Comparison of ENCODE assay signal across 2 cellular contexts in the genomic region with DNA sequence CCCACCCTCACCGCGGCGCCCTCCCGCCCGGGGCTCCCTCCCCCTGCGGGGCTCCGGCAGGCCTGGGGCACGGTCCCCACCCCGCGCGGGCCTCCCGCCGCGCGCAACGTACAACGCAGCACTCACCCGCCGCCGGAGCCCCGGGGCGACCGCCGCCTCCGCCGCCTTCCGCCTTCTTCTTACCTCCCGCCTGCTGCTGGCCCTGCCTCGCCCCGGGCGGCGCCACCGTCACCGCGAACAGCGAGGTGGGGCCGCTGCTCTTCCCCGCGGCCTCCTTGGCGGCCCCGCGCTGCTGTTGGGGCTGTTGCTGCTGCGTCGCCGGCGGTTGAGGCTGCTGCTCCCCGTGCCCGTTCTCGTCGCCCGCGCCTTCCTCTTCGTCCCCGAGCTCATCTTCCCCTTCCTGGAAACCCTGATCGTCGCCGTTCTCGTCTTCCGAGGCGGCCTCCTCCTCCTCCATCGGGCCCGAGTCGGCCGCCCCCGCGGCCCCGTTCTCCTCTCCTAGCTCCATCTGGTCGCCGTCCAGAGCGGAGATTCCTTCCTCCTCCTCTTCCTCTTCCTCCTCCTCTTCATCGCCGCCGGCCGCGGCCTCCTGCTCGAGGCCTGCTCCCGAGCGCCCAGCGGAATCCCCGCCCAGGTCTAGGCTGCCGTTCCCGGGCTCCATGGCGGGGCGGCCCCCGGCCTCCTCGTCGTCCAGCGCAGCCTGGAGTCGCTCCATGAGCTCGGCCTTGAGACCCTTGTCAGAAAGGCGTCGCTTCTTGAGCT.
TF ChIP-seq lines count a peak whose summit lies in the region.

No MANE protein-coding gene starts in this region.

TF ChIP-seq in GM12878, 131 proteins besides CTCF, POLR2A, EP300 and RAD21 (continued from another document and continues in another):
- TF ChIP-seq, protein P1, sequence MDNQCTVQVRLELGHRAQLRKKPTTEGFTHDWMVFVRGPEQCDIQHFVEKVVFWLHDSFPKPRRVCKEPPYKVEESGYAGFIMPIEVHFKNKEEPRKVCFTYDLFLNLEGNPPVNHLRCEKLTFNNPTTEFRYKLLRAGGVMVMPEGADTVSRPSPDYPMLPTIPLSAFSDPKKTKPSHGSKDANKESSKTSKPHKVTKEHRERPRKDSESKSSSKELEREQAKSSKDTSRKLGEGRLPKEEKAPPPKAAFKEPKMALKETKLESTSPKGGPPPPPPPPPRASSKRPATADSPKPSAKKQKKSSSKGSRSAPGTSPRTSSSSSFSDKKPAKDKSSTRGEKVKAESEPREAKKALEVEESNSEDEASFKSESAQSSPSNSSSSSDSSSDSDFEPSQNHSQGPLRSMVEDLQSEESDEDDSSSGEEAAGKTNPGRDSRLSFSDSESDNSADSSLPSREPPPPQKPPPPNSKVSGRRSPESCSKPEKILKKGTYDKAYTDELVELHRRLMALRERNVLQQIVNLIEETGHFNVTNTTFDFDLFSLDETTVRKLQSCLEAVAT (IDR thresholded peaks at IDR 0.05), result peak; percentile 65
- no peak for TF ChIP-seq RAD51 (IDR thresholded peaks at IDR 0.05)
- TF ChIP-seq POLR2AphosphoS5 (IDR thresholded peaks at IDR 0.05; ENCODE audit: low read length), result peak; percentile 50
- no peak for TF ChIP-seq NR2F1 (conservative IDR thresholded peaks at IDR 0.05)
- TF ChIP-seq, protein P2, sequence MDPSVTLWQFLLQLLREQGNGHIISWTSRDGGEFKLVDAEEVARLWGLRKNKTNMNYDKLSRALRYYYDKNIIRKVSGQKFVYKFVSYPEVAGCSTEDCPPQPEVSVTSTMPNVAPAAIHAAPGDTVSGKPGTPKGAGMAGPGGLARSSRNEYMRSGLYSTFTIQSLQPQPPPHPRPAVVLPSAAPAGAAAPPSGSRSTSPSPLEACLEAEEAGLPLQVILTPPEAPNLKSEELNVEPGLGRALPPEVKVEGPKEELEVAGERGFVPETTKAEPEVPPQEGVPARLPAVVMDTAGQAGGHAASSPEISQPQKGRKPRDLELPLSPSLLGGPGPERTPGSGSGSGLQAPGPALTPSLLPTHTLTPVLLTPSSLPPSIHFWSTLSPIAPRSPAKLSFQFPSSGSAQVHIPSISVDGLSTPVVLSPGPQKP (IDR thresholded peaks at IDR 0.05; ENCODE audit: low read depth, low read length), result no peak
- TF ChIP-seq, protein P3, sequence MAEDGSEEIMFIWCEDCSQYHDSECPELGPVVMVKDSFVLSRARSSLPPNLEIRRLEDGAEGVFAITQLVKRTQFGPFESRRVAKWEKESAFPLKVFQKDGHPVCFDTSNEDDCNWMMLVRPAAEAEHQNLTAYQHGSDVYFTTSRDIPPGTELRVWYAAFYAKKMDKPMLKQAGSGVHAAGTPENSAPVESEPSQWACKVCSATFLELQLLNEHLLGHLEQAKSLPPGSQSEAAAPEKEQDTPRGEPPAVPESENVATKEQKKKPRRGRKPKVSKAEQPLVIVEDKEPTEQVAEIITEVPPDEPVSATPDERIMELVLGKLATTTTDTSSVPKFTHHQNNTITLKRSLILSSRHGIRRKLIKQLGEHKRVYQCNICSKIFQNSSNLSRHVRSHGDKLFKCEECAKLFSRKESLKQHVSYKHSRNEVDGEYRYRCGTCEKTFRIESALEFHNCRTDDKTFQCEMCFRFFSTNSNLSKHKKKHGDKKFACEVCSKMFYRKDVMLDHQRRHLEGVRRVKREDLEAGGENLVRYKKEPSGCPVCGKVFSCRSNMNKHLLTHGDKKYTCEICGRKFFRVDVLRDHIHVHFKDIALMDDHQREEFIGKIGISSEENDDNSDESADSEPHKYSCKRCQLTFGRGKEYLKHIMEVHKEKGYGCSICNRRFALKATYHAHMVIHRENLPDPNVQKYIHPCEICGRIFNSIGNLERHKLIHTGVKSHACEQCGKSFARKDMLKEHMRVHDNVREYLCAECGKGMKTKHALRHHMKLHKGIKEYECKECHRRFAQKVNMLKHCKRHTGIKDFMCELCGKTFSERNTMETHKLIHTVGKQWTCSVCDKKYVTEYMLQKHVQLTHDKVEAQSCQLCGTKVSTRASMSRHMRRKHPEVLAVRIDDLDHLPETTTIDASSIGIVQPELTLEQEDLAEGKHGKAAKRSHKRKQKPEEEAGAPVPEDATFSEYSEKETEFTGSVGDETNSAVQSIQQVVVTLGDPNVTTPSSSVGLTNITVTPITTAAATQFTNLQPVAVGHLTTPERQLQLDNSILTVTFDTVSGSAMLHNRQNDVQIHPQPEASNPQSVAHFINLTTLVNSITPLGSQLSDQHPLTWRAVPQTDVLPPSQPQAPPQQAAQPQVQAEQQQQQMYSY (CRISPR knock-in tag; IDR thresholded peaks at IDR 0.05), result no peak
- no peak for TF ChIP-seq SMC3 (IDR thresholded peaks at IDR 0.05; ENCODE audit: borderline replicate concordance, low read length)
- TF ChIP-seq ATF7 (IDR thresholded peaks at IDR 0.05; ENCODE audit: low read depth), result no peak
- TF ChIP-seq LARP7 (IDR thresholded peaks at IDR 0.05), result peak; percentile 25; the same call in 1 of the 2 replicates
- TF ChIP-seq, protein P4, sequence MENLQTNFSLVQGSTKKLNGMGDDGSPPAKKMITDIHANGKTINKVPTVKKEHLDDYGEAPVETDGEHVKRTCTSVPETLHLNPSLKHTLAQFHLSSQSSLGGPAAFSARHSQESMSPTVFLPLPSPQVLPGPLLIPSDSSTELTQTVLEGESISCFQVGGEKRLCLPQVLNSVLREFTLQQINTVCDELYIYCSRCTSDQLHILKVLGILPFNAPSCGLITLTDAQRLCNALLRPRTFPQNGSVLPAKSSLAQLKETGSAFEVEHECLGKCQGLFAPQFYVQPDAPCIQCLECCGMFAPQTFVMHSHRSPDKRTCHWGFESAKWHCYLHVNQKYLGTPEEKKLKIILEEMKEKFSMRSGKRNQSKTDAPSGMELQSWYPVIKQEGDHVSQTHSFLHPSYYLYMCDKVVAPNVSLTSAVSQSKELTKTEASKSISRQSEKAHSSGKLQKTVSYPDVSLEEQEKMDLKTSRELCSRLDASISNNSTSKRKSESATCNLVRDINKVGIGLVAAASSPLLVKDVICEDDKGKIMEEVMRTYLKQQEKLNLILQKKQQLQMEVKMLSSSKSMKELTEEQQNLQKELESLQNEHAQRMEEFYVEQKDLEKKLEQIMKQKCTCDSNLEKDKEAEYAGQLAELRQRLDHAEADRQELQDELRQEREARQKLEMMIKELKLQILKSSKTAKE (IDR thresholded peaks at IDR 0.05; ENCODE audit: low read depth, poor library complexity, severe bottlenecking), result no peak

TF ChIP-seq in HepG2, 621 proteins besides CTCF, POLR2A, EP300 and RAD21 (continued from another document and continues in another):
- TF ChIP-seq, protein P5, sequence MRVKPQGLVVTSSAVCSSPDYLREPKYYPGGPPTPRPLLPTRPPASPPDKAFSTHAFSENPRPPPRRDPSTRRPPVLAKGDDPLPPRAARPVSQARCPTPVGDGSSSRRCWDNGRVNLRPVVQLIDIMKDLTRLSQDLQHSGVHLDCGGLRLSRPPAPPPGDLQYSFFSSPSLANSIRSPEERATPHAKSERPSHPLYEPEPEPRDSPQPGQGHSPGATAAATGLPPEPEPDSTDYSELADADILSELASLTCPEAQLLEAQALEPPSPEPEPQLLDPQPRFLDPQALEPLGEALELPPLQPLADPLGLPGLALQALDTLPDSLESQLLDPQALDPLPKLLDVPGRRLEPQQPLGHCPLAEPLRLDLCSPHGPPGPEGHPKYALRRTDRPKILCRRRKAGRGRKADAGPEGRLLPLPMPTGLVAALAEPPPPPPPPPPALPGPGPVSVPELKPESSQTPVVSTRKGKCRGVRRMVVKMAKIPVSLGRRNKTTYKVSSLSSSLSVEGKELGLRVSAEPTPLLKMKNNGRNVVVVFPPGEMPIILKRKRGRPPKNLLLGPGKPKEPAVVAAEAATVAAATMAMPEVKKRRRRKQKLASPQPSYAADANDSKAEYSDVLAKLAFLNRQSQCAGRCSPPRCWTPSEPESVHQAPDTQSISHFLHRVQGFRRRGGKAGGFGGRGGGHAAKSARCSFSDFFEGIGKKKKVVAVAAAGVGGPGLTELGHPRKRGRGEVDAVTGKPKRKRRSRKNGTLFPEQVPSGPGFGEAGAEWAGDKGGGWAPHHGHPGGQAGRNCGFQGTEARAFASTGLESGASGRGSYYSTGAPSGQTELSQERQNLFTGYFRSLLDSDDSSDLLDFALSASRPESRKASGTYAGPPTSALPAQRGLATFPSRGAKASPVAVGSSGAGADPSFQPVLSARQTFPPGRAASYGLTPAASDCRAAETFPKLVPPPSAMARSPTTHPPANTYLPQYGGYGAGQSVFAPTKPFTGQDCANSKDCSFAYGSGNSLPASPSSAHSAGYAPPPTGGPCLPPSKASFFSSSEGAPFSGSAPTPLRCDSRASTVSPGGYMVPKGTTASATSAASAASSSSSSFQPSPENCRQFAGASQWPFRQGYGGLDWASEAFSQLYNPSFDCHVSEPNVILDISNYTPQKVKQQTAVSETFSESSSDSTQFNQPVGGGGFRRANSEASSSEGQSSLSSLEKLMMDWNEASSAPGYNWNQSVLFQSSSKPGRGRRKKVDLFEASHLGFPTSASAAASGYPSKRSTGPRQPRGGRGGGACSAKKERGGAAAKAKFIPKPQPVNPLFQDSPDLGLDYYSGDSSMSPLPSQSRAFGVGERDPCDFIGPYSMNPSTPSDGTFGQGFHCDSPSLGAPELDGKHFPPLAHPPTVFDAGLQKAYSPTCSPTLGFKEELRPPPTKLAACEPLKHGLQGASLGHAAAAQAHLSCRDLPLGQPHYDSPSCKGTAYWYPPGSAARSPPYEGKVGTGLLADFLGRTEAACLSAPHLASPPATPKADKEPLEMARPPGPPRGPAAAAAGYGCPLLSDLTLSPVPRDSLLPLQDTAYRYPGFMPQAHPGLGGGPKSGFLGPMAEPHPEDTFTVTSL (CRISPR knock-in tag; IDR thresholded peaks at IDR 0.05; ENCODE audit: borderline replicate concordance), result 0 out of 2 replicates have a peak, but pooled peaks have one; percentile 34
- no peak for TF ChIP-seq ZNF224 (CRISPR knock-in tag; IDR thresholded peaks at IDR 0.05)
- TF ChIP-seq, protein P6, sequence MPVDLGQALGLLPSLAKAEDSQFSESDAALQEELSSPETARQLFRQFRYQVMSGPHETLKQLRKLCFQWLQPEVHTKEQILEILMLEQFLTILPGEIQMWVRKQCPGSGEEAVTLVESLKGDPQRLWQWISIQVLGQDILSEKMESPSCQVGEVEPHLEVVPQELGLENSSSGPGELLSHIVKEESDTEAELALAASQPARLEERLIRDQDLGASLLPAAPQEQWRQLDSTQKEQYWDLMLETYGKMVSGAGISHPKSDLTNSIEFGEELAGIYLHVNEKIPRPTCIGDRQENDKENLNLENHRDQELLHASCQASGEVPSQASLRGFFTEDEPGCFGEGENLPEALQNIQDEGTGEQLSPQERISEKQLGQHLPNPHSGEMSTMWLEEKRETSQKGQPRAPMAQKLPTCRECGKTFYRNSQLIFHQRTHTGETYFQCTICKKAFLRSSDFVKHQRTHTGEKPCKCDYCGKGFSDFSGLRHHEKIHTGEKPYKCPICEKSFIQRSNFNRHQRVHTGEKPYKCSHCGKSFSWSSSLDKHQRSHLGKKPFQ (CRISPR knock-in tag; IDR thresholded peaks at IDR 0.05; ENCODE audit: insufficient replicate concordance), result peak; percentile 58
- TF ChIP-seq, protein P7, sequence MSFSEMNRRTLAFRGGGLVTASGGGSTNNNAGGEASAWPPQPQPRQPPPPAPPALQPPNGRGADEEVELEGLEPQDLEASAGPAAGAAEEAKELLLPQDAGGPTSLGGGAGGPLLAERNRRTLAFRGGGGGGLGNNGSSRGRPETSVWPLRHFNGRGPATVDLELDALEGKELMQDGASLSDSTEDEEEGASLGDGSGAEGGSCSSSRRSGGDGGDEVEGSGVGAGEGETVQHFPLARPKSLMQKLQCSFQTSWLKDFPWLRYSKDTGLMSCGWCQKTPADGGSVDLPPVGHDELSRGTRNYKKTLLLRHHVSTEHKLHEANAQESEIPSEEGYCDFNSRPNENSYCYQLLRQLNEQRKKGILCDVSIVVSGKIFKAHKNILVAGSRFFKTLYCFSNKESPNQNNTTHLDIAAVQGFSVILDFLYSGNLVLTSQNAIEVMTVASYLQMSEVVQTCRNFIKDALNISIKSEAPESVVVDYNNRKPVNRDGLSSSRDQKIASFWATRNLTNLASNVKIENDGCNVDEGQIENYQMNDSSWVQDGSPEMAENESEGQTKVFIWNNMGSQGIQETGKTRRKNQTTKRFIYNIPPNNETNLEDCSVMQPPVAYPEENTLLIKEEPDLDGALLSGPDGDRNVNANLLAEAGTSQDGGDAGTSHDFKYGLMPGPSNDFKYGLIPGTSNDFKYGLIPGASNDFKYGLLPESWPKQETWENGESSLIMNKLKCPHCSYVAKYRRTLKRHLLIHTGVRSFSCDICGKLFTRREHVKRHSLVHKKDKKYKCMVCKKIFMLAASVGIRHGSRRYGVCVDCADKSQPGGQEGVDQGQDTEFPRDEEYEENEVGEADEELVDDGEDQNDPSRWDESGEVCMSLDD (CRISPR knock-in tag; IDR thresholded peaks at IDR 0.05; ENCODE audit: borderline replicate concordance), result peak; percentile 39; the same call in 1 of the 2 replicates
- TF ChIP-seq KLF13 (CRISPR knock-in tag; IDR thresholded peaks at IDR 0.05), result no peak
- TF ChIP-seq ZNF768 (CRISPR knock-in tag; IDR thresholded peaks at IDR 0.05), result 0 out of 2 replicates have a peak, but pooled peaks have one; percentile 10
- 0 out of 2 replicates have a peak, but pooled peaks have one; percentile 43 for TF ChIP-seq SMAD9 (CRISPR knock-in tag; IDR thresholded peaks at IDR 0.05)
- TF ChIP-seq ELF4 (CRISPR knock-in tag; IDR thresholded peaks at IDR 0.05; ENCODE audit: borderline replicate concordance), result 0 out of 2 replicates have a peak, but pooled peaks have one; percentile 37
- TF ChIP-seq GLI4 (CRISPR knock-in tag; IDR thresholded peaks at IDR 0.05; ENCODE audit: borderline replicate concordance), result peak; percentile 92; the same call in 1 of the 2 replicates
- TF ChIP-seq, protein P4 (CRISPR knock-in tag; IDR thresholded peaks at IDR 0.05; ENCODE audit: borderline replicate concordance), result 0 out of 2 replicates have a peak, but pooled peaks have one; percentile 32
- TF ChIP-seq HOXA9 (CRISPR knock-in tag; IDR thresholded peaks at IDR 0.05; ENCODE audit: borderline replicate concordance), result peak; percentile 53
- TF ChIP-seq GZF1 (CRISPR knock-in tag; IDR thresholded peaks at IDR 0.05), result no peak
- peak; percentile 49; the same call in 1 of the 2 replicates for TF ChIP-seq REL (CRISPR knock-in tag; conservative IDR thresholded peaks at IDR 0.05)
- TF ChIP-seq PAF1 (CRISPR knock-in tag; IDR thresholded peaks at IDR 0.05), result no peak
- peak; percentile 39; the same call in 1 of the 2 replicates for TF ChIP-seq ZNF772 (CRISPR knock-in tag; IDR thresholded peaks at IDR 0.05)
- TF ChIP-seq, protein P8, sequence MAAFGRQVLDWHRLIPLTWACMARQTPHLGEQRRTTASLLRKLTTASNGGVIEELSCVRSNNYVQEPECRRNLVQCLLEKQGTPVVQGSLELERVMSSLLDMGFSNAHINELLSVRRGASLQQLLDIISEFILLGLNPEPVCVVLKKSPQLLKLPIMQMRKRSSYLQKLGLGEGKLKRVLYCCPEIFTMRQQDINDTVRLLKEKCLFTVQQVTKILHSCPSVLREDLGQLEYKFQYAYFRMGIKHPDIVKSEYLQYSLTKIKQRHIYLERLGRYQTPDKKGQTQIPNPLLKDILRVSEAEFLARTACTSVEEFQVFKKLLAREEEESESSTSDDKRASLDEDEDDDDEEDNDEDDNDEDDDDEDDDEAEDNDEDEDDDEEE (CRISPR knock-in tag; IDR thresholded peaks at IDR 0.05), result peak; percentile 60; the same call in 1 of the 2 replicates
